25 cellular contexts compared by ENCODE assay signal in the genomic region with DNA sequence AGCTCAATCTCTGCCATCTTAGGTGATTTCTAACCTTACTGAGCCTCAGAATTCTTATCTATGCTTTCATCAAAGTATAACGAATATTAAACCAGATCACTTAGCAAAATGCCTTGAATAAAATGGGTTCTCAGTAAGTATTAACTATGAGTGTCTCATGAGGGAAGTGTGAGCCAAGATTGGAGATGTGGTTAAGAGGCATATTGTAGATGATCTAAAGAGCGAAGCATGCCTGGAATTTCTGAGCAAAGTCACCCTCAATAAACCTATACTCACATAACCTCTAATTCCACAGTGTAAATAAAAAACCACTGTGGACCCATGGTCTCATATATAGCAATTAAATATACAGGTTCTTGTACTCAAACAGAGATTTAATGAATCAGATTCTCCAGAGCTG.
A peak's percentile ranks its signal among the peaks of the same experiment; 100 is the strongest.
DNase-seq lines count a peak whose midpoint lies in the region; ATAC-seq, FAIRE-seq and TF ChIP-seq lines count a peak whose summit lies in the region.
"Had no signal": no experiment of that assay in that cellular context is flagged by ENCODE, and none has a peak within 500 bp of the region (broad histone marks: within the 10 kb centered on the region; RNA-seq: fewer than 3 reads in every experiment).

No MANE protein-coding gene starts in this region.

- TF ChIP-seq CTCF in fibroblast of villous mesenchyme (IDR thresholded peaks at IDR 0.05; ENCODE audit: insufficient read depth, low read depth, low read length) (no peak), spleen (IDR thresholded peaks at IDR 0.05 in 8 of 11, conservative IDR thresholded peaks at IDR 0.05 in 3 of 11) (no peak)

- DNase-seq in H54 (ENCODE audit: insufficient read length, low spot score) (peak; percentile 12), RKO (ENCODE audit: low spot score) (peak; percentile 4), fibroblast of villous mesenchyme (ENCODE audit: low read depth) (peak; percentile 28), skeletal muscle cell (ENCODE audit: low read depth) (peak; percentile 8), cardiac septum (ENCODE audit: low spot score) (no peak), spleen (no peak), NCI-H146 (lab: John Stamatoyannopoulos, UW) (no peak)
- DNase-seq: activated CD4-positive, alpha-beta T cell treated with anti-CD3 and anti-CD28 coated beads, Interleukin-2, amount 50 U/mL, for 4 hours; activated naive CD4-positive, alpha-beta T cell treated with Interleukin-2 at 50 U/mL for 16 hours; Caco-2; GDM1; heart right ventricle; islet precursor cell; MM.1S; naive thymus-derived CD8-positive, alpha-beta T cell; NCI-H1930; pancreas; stimulated activated CD4-positive, alpha-beta T cell treated with anti-CD3 and anti-CD28 coated beads, Interleukin-2, amount 100 ng/mL, for 24 hours; stimulated activated naive CD8-positive, alpha-beta T cell treated with anti-CD3 and anti-CD28 coated beads, Interleukin-15, Interleukin-2, amounts not matched to agents 100 U/mL and 50 U/mL, for 24 hours; T-helper 17 cell; tibial artery; WERI-Rb-1 had no signal

- no peaks in the 10 kb centered on the region for H3K36me3 ChIP-seq in spleen
- H3K36me3 ChIP-seq: heart right ventricle, pancreas, tibial artery, WERI-Rb-1 had no signal

- no peak for ATAC-seq in HG03439 (IDR thresholded peaks at IDR 0.05; ENCODE audit: unreplicated experiment)
- ATAC-seq: heart right ventricle; naive thymus-derived CD8-positive, alpha-beta T cell; pancreas; Right ventricle myocardium inferior; stimulated activated naive CD8-positive, alpha-beta T cell treated with anti-CD3 and anti-CD28 coated beads, Interleukin-15, Interleukin-2, amounts not matched to agents 100 U/mL and 50 U/mL, for 24 hours; T-helper 17 cell had no signal

- no peaks in the 10 kb centered on the region for H3K4me1 ChIP-seq in spleen
- H3K4me1 ChIP-seq: Caco-2, heart right ventricle, pancreas, tibial artery had no signal

- no peaks in the 10 kb centered on the region for H3K27me3 ChIP-seq in spleen (replicated peaks in 1 of 7)
- H3K27me3 ChIP-seq: heart right ventricle, pancreas, tibial artery had no signal

- H3K27ac ChIP-seq in spleen: no peak overlapping the region
- H3K27ac ChIP-seq: heart right ventricle, pancreas, tibial artery, WERI-Rb-1 had no signal

- 64 to 77% (median 70%) methylated on average over 2 of the region's 2 CpGs for WGBS in spleen, 5 donors

- H3K9me3 ChIP-seq in spleen: peaks cover 0 to 35% (median 20%) of the 10 kb centered on the region in 8 donors
- H3K9me3 ChIP-seq: Caco-2, pancreas had no signal

- TF ChIP-seq POLR2A in H54 (IDR thresholded peaks at IDR 0.05; ENCODE audit: low read depth, low read length) (no peak), spleen (IDR thresholded peaks at IDR 0.05) (no peak)

- FAIRE-seq in H54 (lab: Jason Lieb, UNC): peak; percentile 6
- FAIRE-seq: H1, pancreas had no signal

- intact Hi-C loops in cardiac septum (cut with DNase I) (no loop called here), spleen (cut with DNase I; ENCODE audit: low total_unique reads) (no loop called here)

- no peak overlapping the region for H3K4me3 ChIP-seq in fibroblast of villous mesenchyme (ENCODE audit: low read depth, low read length)
- H3K4me3 ChIP-seq in skeletal muscle cell (ENCODE audit: low read depth, low read length): no peak overlapping the region
- H3K4me3 ChIP-seq in spleen: no peak overlapping the region
- H3K4me3 ChIP-seq: heart right ventricle, pancreas, tibial artery had no signal

Comparison
In these comparisons a context has a peak if more than half of its experiments do, and no peak if none do; other contexts are left out.
1. DNase-seq: peak in H54 (single experiment), RKO (single experiment), fibroblast of villous mesenchyme (single experiment) and skeletal muscle cell (single experiment); none in cardiac septum (single experiment), spleen (single experiment) and NCI-H146 (single experiment).